8 cellular contexts compared by ENCODE assay signal in genomic region chr10:12181065-12181775, GRCh38. TPM values are rescaled to one million over a fixed set of nuclear protein-coding genes. Genes with fewer than 3 reads are reported as not detected.
A peak's percentile ranks its signal among the peaks of the same experiment; 100 is the strongest.
DNase-seq lines count a peak whose midpoint lies in the region; ATAC-seq and TF ChIP-seq lines count a peak whose summit lies in the region.

No MANE protein-coding gene starts in this region.

- no peak overlapping the region; the same call in 1 of the 2 replicates for H3K4me2 ChIP-seq in GM23338

- peaks cover 7% of the 10 kb centered on the region for H4K20me1 ChIP-seq in GM23338 (replicated peaks; ENCODE audit: insufficient read depth)

- H3K9me3 Mint-ChIP-seq in GM23338: no peaks in the 10 kb centered on the region

- no peaks in the 10 kb centered on the region; the same call in 1 of the 2 replicates for H3K79me2 ChIP-seq in GM23338 (replicated peaks; ENCODE audit: insufficient read depth)

- H3F3A ChIP-seq in GM23338 (replicated peaks; ENCODE audit: low read depth): no peaks in the 10 kb centered on the region

- peaks cover 46% of the 10 kb centered on the region for H3K36me3 ChIP-seq in GM23338 (ENCODE audit: insufficient read depth)
- H3K36me3 ChIP-seq in H7 (replicated peaks; ENCODE audit: control insufficient read depth, insufficient read depth, low read length): peaks cover 16% of the 10 kb centered on the region

- H3K27me3 ChIP-seq in GM23338 (ENCODE audit: insufficient read depth) (no peaks in the 10 kb centered on the region), H7 (ENCODE audit: control insufficient read depth, insufficient read depth, low read length) (no peaks in the 10 kb centered on the region)

- H3K27ac ChIP-seq in GM23338 (ENCODE audit: low read depth): peak overlapping the region; percentile 24; the same call in 1 of the 2 replicates

- H3K4me3 Mint-ChIP-seq in GM23338: peak overlapping the region; percentile 36; the same call in 1 of the 3 replicates

- peaks cover 52% of the 10 kb centered on the region for H3K36me3 Mint-ChIP-seq in GM23338 (ENCODE audit: low read depth)

- 90 to 94% methylated on average over 13 of the region's 13 CpGs for WGBS in lower leg skin, 2 donors

- H2AFZ ChIP-seq in GM23338: no peak overlapping the region

- peaks cover 21% of the 10 kb centered on the region for H3K4me1 Mint-ChIP-seq in GM23338

- H3K9me2 ChIP-seq in GM23338 (ENCODE audit: insufficient read depth): no peaks in the 10 kb centered on the region

- peaks cover 17% of the 10 kb centered on the region for H3K4me1 ChIP-seq in GM23338 (ENCODE audit: insufficient read depth)

- H3K27me3 Mint-ChIP-seq in GM23338 (ENCODE audit: insufficient read depth, low read depth, poor library complexity): peaks cover 2% of the 10 kb centered on the region

- TF ChIP-seq CTCF in GM23338 (conservative IDR thresholded peaks at IDR 0.05; ENCODE audit: low read depth in 2 of 2) (no peak), lower leg skin (IDR thresholded peaks at IDR 0.05) (no peak)

- intact Hi-C loops in lower leg skin (cut with DNase I; ENCODE audit: low total_unique reads): no loop called here

- DNase-seq in GM23338 (ENCODE audit: low spot score) (no peak), T-helper 22 cell (ENCODE audit: low read depth) (peak; percentile 70), lower leg skin (ENCODE audit: low spot score in 2 of 2) (no peak), foreskin melanocyte (no peak), T1000 (lab: John Stamatoyannopoulos, UW) (no peak), H7 (no peak)
- DNase-seq in activated naive CD8-positive, alpha-beta T cell treated with anti-CD3 and anti-CD28 coated beads, Interleukin-2, amount 50 U/mL, for 16 hours (ENCODE audit: low read depth, low spot score): peak; percentile 34
- peak; percentile 24 to 47 (median 24) for DNase-seq in stimulated activated CD4-positive, alpha-beta T cell treated with anti-CD3 and anti-CD28 coated beads, TNF-alpha, amount 100 ng/mL, for 4 hours (ENCODE audit: low read depth in 3 of 3)

- peak; percentile 13; the same call in 2 of the 3 replicates for ATAC-seq in GM23338

- H3K4me3 ChIP-seq in GM23338 (no peak overlapping the region), lower leg skin (ENCODE audit: low read depth, poor library complexity, severe bottlenecking) (no peak overlapping the region), H7 (ENCODE audit: insufficient read depth, low read depth, low read length) (no peak overlapping the region)

- H3K27ac Mint-ChIP-seq in GM23338: peak overlapping the region; percentile 92

- TF ChIP-seq POLR2A in lower leg skin (IDR thresholded peaks at IDR 0.05): no peak

TF ChIP-seq in GM23338, 12 proteins besides CTCF, POLR2A, EP300 and RAD21 (continues in another document):
- TF ChIP-seq EZH2phosphoT487 (IDR thresholded peaks at IDR 0.05; ENCODE audit: unreplicated experiment): no peak
- no peak for TF ChIP-seq EZH2 (IDR thresholded peaks at IDR 0.05; ENCODE audit: low read depth, unreplicated experiment)
- TF ChIP-seq JUNB (IDR thresholded peaks at IDR 0.05; ENCODE audit: unreplicated experiment): no peak
- TF ChIP-seq CREB1 (CRISPR knock-in tag; IDR thresholded peaks at IDR 0.05; ENCODE audit: low read depth): no peak
- TF ChIP-seq STAT1 (IDR thresholded peaks at IDR 0.05; ENCODE audit: unreplicated experiment): no peak
- no peak for TF ChIP-seq ZNF462 (CRISPR knock-in tag; IDR thresholded peaks at IDR 0.05)

RNA-seq across cellular contexts. Expression of gene NUDT5, which starts 14.5 kb away (rescaled TPM):
- total RNA-seq in GM23338 (2014; rRNA removed; shearing (Covaris generic)): 94.3 and 107 TPM in 2 replicates
- polyA plus RNA-seq in GM23338 (2016; fragmentation: Nextera tagmentation; extraction: Ambion mirVana): 254 and 255 TPM in 2 replicates
- total RNA-seq in lower leg skin: 10 to 100 TPM; 28.0 to 36.5 (median 35.2) TPM
- 93.0 and 108 TPM in 2 replicates for total RNA-seq in H7 (2014; rRNA removed; shearing (Covaris generic))

RNA-seq across cellular contexts. Expression of gene CDC123, which starts 14.8 kb away (rescaled TPM):
- 158 and 175 TPM in 2 replicates for total RNA-seq in GM23338 (2014; rRNA removed; shearing (Covaris generic))
- 164 and 179 TPM in 2 replicates for polyA plus RNA-seq in GM23338 (2016; fragmentation: Nextera tagmentation; extraction: Ambion mirVana)
- total RNA-seq in lower leg skin: 10 to 100 TPM; 40.1 to 77.4 (median 58.8) TPM
- 180 and 231 TPM in 2 replicates for total RNA-seq in H7 (2014; rRNA removed; shearing (Covaris generic))

RNA-seq across cellular contexts. Expression of gene SEC61A2, which starts 51.7 kb away (rescaled TPM):
- 17.6 and 18.2 TPM in 2 replicates for total RNA-seq in GM23338 (2014; rRNA removed; shearing (Covaris generic))
- 5.6 and 8.7 TPM in 2 replicates for polyA plus RNA-seq in GM23338 (2016; fragmentation: Nextera tagmentation; extraction: Ambion mirVana)
- 10 to 100 TPM in 1 of 4 donors, 1 to 10 TPM in 3; 5.3 to 14.5 (median 6.8) TPM for total RNA-seq in lower leg skin
- 11.0 and 14.5 TPM in 2 replicates for total RNA-seq in H7 (2014; rRNA removed; shearing (Covaris generic))

Comparison
In these comparisons a context has a peak if more than half of its experiments do, and no peak if none do; other contexts are left out.
1. DNase-seq: peak in T-helper 22 cell (single experiment), activated naive CD8-positive, alpha-beta T cell treated with anti-CD3 and anti-CD28 coated beads, Interleukin-2, amount 50 U/mL, for 16 hours (single experiment) and stimulated activated CD4-positive, alpha-beta T cell treated with anti-CD3 and anti-CD28 coated beads, TNF-alpha, amount 100 ng/mL, for 4 hours (3 of 3); none in GM23338 (single experiment), lower leg skin (0 of 2), foreskin melanocyte (single experiment), T1000 (single experiment) and H7 (single experiment).